ENCODE assay signal across 2 cellular contexts in the genomic region with DNA sequence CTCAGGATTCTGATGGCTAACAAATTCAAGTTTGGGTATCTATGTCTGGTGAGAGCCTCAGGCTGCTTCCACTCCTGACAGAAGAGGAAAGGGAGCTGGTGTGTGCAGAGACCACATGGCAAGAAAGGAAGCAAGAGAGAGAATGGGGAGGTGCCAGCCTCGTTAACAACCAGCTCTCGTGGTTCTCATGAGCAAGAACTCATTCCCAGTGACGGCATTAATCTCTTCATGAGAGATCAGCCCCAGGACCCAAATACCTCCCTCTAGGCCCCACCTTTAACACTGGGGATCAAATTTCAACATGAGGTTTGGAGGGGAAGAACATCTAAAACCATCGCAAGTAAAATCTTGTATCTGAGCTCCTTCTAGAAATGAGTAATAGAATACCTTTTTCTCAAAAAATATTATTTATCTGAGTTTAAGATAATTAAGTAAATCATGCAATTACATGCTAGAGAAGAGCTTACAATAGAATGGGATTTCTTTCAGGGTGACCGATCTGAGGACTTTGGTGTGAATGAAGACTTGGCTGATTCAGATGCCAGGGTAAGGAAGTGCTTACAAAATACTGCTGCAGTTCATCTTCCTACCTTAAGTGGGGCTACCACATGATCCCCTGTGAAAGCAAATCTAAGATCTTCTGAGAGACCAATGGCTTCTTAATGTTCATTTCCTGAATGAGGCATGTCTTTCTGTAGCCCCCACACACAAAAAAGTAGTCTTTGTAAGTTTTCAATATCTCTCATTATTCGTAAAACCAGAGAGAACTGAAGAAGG.
TF ChIP-seq lines count a peak whose summit lies in the region.

No MANE protein-coding gene starts in this region.

TF ChIP-seq in HCT116, 20 proteins besides CTCF, POLR2A, EP300 and RAD21 (continued from another document):
- TF ChIP-seq SIN3A (IDR thresholded peaks at IDR 0.05; ENCODE audit: low read depth) (no peak), CEBPB (IDR thresholded peaks at IDR 0.05; ENCODE audit: low read depth) (no peak), SRF (IDR thresholded peaks at IDR 0.05; ENCODE audit: low read depth) (no peak), SP1 (IDR thresholded peaks at IDR 0.05; ENCODE audit: low read depth) (no peak), CBX3 (IDR thresholded peaks at IDR 0.05; ENCODE audit: low read depth) (no peak), POLR2AphosphoS5 (IDR thresholded peaks at IDR 0.05; ENCODE audit: low read depth, low read length) (no peak), ZNF274 (IDR thresholded peaks at IDR 0.05; ENCODE audit: low read depth, low read length) (no peak)
- TF ChIP-seq, protein P1, sequence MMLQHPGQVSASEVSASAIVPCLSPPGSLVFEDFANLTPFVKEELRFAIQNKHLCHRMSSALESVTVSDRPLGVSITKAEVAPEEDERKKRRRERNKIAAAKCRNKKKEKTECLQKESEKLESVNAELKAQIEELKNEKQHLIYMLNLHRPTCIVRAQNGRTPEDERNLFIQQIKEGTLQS (IDR thresholded peaks at IDR 0.05) = no peak
TF ChIP-seq in HCT116: peak in this region for 0.

TF ChIP-seq in WTC11, 78 proteins besides CTCF, POLR2A, EP300 and RAD21 (continued from another document):
- no peak for TF ChIP-seq ELF4 (CRISPR knock-in tag; IDR thresholded peaks at IDR 0.05; ENCODE audit: low read depth)
- TF ChIP-seq ZNF416 (CRISPR knock-in tag; IDR thresholded peaks at IDR 0.05) = no peak
- no peak for TF ChIP-seq GRHL2 (CRISPR knock-in tag; IDR thresholded peaks at IDR 0.05; ENCODE audit: insufficient replicate concordance, severe bottlenecking)
- no peak for TF ChIP-seq ZNF317 (CRISPR knock-in tag; IDR thresholded peaks at IDR 0.05; ENCODE audit: borderline replicate concordance, low read depth)
